In genomic region chr15:40472171-40472727, GRCh38 we compare ENCODE assay signal across 8 cellular contexts. TPM values are rescaled to one million over a fixed set of nuclear protein-coding genes. Genes with fewer than 3 reads are reported as not detected.
DNase-seq lines count a peak whose midpoint lies in the region; ATAC-seq, FAIRE-seq and TF ChIP-seq lines count a peak whose summit lies in the region.

No MANE protein-coding gene starts in this region.

- TSS peak; percentile 59 for BruUV-seq in HepG2 (replicated peaks; lab: Mats Ljungman, UMichigan)

- in situ Hi-C loops in HepG2 (cut with HindIII; ENCODE audit: extremely low pct_ligation_motif_present, low pct_unique_long_range_greater_than_20kb), result no loop called here
- in situ Hi-C loops in astrocyte of the cerebellum (cut with HindIII; ENCODE audit: low sequenced_read_pairs), result no loop called here
- in situ Hi-C loops in G401 (cut with HindIII; ENCODE audit: low sequenced_read_pairs), result no loop called here

- H3K27me3 ChIP-seq in HepG2 (ENCODE audit: control insufficient read depth in 1 of 2, insufficient read depth in 2 of 2, low read length in 2 of 2) (peaks cover 0 to 7% of the 10 kb centered on the region in 2 experiments; a peak in 1 of 5 replicates), right lobe of liver (no peaks in the 10 kb centered on the region)

- no peaks in the 10 kb centered on the region for H3K9me3 ChIP-seq in HepG2 (ENCODE audit: low read length)
- H3K9me3 ChIP-seq in right lobe of liver, result no peaks in the 10 kb centered on the region
- no peaks in the 10 kb centered on the region for H3K9me3 ChIP-seq in mesodermal cell (ENCODE audit: control insufficient read depth, low read length)

- no peak for TF ChIP-seq CTCF in HepG2 (CRISPR knock-in tag; IDR thresholded peaks at IDR 0.05)
- TF ChIP-seq CTCF in right lobe of liver (IDR thresholded peaks at IDR 0.05), result no peak
- TF ChIP-seq CTCF in astrocyte of the cerebellum (IDR thresholded peaks at IDR 0.05; ENCODE audit: low read depth, low read length, missing control alignments), result no peak

- no peaks in the 10 kb centered on the region for H4K20me1 ChIP-seq in HepG2 (ENCODE audit: insufficient read depth, low read length)

- ATAC-seq in HepG2, result no peak
- ATAC-seq in right lobe of liver, result no peak
- no peak for ATAC-seq in HG02840 (IDR thresholded peaks at IDR 0.05; ENCODE audit: low FRiP score, unreplicated experiment)

- H3K79me2 ChIP-seq in HepG2 (ENCODE audit: insufficient read depth, low read length), result no peaks in the 10 kb centered on the region

- H3K27ac ChIP-seq in HepG2 (ENCODE audit: extremely low read length, insufficient read depth, low read length) (no peak overlapping the region), right lobe of liver (no peak overlapping the region), mesodermal cell (ENCODE audit: low read depth, low read length, severe bottlenecking) (no peak overlapping the region)

- 85% methylated on average over 7 of the region's 9 CpGs for WGBS in HepG2 (ENCODE audit: low lambda C conversion rate)
- no CpG with 5 or more reads among the region's 9 CpGs for WGBS in right lobe of liver (ENCODE audit: insufficient coverage, low coverage, low lambda C conversion rate, missing lambda C conversion rate)
- WGBS in mesodermal cell (ENCODE audit: insufficient coverage in 2 of 2), 2 experiments, result 83 to 86% methylated on average over 9 of the region's 9 CpGs

- POLR2A ChIA-PET in HepG2 (lab: Yijun Ruan, JAX) (no interaction called here), HEK293T (lab: Yijun Ruan, JAX) (no interaction called here)

- no peaks in the 10 kb centered on the region for H3K36me3 ChIP-seq in HepG2 (replicated peaks in 1 of 2; ENCODE audit: control insufficient read depth in 1 of 2, insufficient read depth in 2 of 2, low read length in 2 of 2)
- H3K36me3 ChIP-seq in right lobe of liver, result no peaks in the 10 kb centered on the region
- peaks cover 20% of the 10 kb centered on the region for H3K36me3 ChIP-seq in mesodermal cell (ENCODE audit: control insufficient read depth, insufficient read depth, low read length)

- no peak for TF ChIP-seq EP300 in HepG2 (IDR thresholded peaks at IDR 0.05; ENCODE audit: low read depth in 2 of 2, low read length in 2 of 2)
- TF ChIP-seq EP300 in HepG2 (CRISPR knock-in tag; IDR thresholded peaks at IDR 0.05; ENCODE audit: borderline replicate concordance), result no peak

- no peak for TF ChIP-seq POLR2A in HepG2 (IDR thresholded peaks at IDR 0.05; ENCODE audit: insufficient read depth in 1 of 2, low read depth in 2 of 2, low read length in 2 of 2)
- TF ChIP-seq POLR2A in right lobe of liver (IDR thresholded peaks at IDR 0.05), result no peak

- peak overlapping the region; percentile 71; the same call in 1 of the 2 replicates for H3K9ac ChIP-seq in HepG2 (ENCODE audit: insufficient read depth, low read depth, low read length)

- peaks cover 29% of the 10 kb centered on the region for H3K4me1 ChIP-seq in HepG2 (ENCODE audit: insufficient read depth, low read length)
- H3K4me1 ChIP-seq in right lobe of liver, result peaks cover 0 to 5% (median 0%) of the 10 kb centered on the region in 4 donors
- H3K4me1 ChIP-seq in mesodermal cell (ENCODE audit: control insufficient read depth, insufficient read depth, low read length, poor library complexity, severe bottlenecking), result peaks cover 15% of the 10 kb centered on the region

- CTCF ChIA-PET in HepG2 (lab: Yijun Ruan, JAX; ENCODE audit: low intra/inter-chr PET ratio, low total read pairs), result no interaction called here
- CTCF ChIA-PET in HEK293T (lab: Yijun Ruan, JAX), result no interaction called here

- H3K4me3 ChIP-seq in HepG2 (replicated peaks in 1 of 3; ENCODE audit: insufficient read depth in 1 of 3, low read depth in 2 of 3, low read length in 3 of 3), result peak overlapping the region; percentile 81 to 89 (median 89); a peak in 4 of 6 replicates
- peak overlapping the region in 1 of 3 donors; percentile 80 for H3K4me3 ChIP-seq in right lobe of liver
- peak overlapping the region; percentile 67 for H3K4me3 ChIP-seq in astrocyte of the cerebellum (ENCODE audit: low read depth, low read length)
- H3K4me3 ChIP-seq in mesodermal cell (ENCODE audit: extremely low read depth, insufficient read depth, low read length, poor library complexity, severe bottlenecking), result peak overlapping the region; percentile 56

- H2AFZ ChIP-seq in HepG2 (ENCODE audit: low read length), result no peak overlapping the region

- DNase-seq in HepG2 (ENCODE audit: low spot score), result no peak
- no peak for DNase-seq in right lobe of liver
- no peak for DNase-seq in astrocyte of the cerebellum (ENCODE audit: low read depth)
- no peak for DNase-seq in G401 (ENCODE audit: low spot score)
- no peak for DNase-seq in NCI-H2107 (lab: John Stamatoyannopoulos, UW)
- no peak for DNase-seq in HEK293T (ENCODE audit: extremely low spot score)

- TF ChIP-seq RAD21 in HepG2 (CRISPR knock-in tag; IDR thresholded peaks at IDR 0.05), result no peak

- intact Hi-C loops in HepG2 (cut with micrococcal nuclease; ENCODE audit: unreplicated experiment), result loop anchor here (5.0 kb wide), 1 partner anchor 35 kb away; no protein-coding TSS in a partner anchor
- intact Hi-C loops in right lobe of liver (cut with DNase I), result no loop called here

- FAIRE-seq in HepG2 (lab: Jason Lieb, UNC), result no peak

- peak overlapping the region; percentile 83 for H3K4me2 ChIP-seq in HepG2 (ENCODE audit: low read depth, low read length)

TF ChIP-seq in HepG2, 621 proteins besides CTCF, POLR2A, EP300 and RAD21:
- TF ChIP-seq ZC3H13 (CRISPR knock-in tag; IDR thresholded peaks at IDR 0.05) (peak; percentile 57; the same call in 1 of the 2 replicates), HNRNPL (IDR thresholded peaks at IDR 0.05; ENCODE audit: low read depth, low read length) (0 out of 2 replicates have a peak, but pooled peaks have one; percentile 17), ZKSCAN1 (IDR thresholded peaks at IDR 0.05; ENCODE audit: low read length) (no peak)

TF ChIP-seq in HEK293T, 16 proteins besides CTCF, POLR2A, EP300 and RAD21:
- TF ChIP-seq NFRKB (IDR thresholded peaks at IDR 0.05) (no peak), FOXM1 (IDR thresholded peaks at IDR 0.05; ENCODE audit: borderline replicate concordance) (no peak), SUZ12 (IDR thresholded peaks at IDR 0.05) (no peak), TARDBP (IDR thresholded peaks at IDR 0.05) (no peak)

RNA-seq across cellular contexts. Expression of gene CHST14, which starts 1.5 kb away (rescaled TPM):
- total RNA-seq in HepG2 (2016; rRNA removed; fragmentation: Illumina TruSeq; extraction: Trizol) (6.4 and 12.4 TPM in 2 replicates), right lobe of liver (1 to 10 TPM; 2.9 to 5.7 (median 4.8) TPM)
- total RNA-seq in HepG2 (2016; cell fraction: cytosol; rRNA removed; fragmentation: Illumina TruSeq; extraction: Trizol; ENCODE audit: low read depth), result 1.7 and 1.9 TPM in 2 replicates
- total RNA-seq in HepG2 (2016; cell fraction: insoluble cytoplasmic fraction; rRNA removed; fragmentation: Illumina TruSeq; extraction: Trizol), result 5.9 and 12.8 TPM in 2 replicates
- 6.3 and 7.3 TPM in 2 replicates for total RNA-seq in HepG2 (2016; cell fraction: membrane; rRNA removed; fragmentation: Illumina TruSeq; extraction: Trizol)
- 12.7 and 15.0 TPM in 2 replicates for total RNA-seq in HepG2 (2016; cell fraction: nucleus; rRNA removed; fragmentation: Illumina TruSeq; extraction: Trizol)
- 8.6 and 8.9 TPM in 2 replicates for polyA plus RNA-seq in HepG2 (2011; rRNA removed)
- polyA plus RNA-seq in HepG2 (2011; cell fraction: cytosol; rRNA removed), result 9.6 and 9.8 TPM in 2 replicates
- 4.4 and 4.5 TPM in 2 replicates for polyA plus RNA-seq in HepG2 (2011; cell fraction: nucleus; rRNA removed)
- 9.6 and 9.8 TPM in 2 replicates for polyA plus RNA-seq in HepG2 (2012)
- polyA plus RNA-seq in HepG2 (2016; cell fraction: cytosol; fragmentation: Illumina TruSeq; extraction: Trizol; ENCODE audit: low read depth), result 3.1 and 3.8 TPM in 2 replicates
- 10.8 and 12.3 TPM in 2 replicates for polyA plus RNA-seq in HepG2 (2016; cell fraction: insoluble cytoplasmic fraction; fragmentation: Illumina TruSeq; extraction: Trizol; ENCODE audit: low read depth)
- 6.3 and 7.2 TPM in 2 replicates for polyA plus RNA-seq in HepG2 (2016; cell fraction: membrane; fragmentation: Illumina TruSeq; extraction: Trizol; ENCODE audit: low read depth)
- 35.3 and 38.8 TPM in 2 replicates for polyA plus RNA-seq in HepG2 (2016; cell fraction: nucleus; fragmentation: Illumina TruSeq; extraction: Trizol; ENCODE audit: insufficient read depth, low read depth)
- polyA minus RNA-seq in HepG2 (2011; rRNA and poly(A)+ RNA removed; ENCODE audit: low replicate concordance), result 10.7 and 13.2 TPM in 2 replicates
- polyA minus RNA-seq in HepG2 (2011; cell fraction: cytosol; rRNA and poly(A)+ RNA removed), result 7.1 and 8.4 TPM in 2 replicates
- polyA minus RNA-seq in HepG2 (2011; cell fraction: nucleus; rRNA and poly(A)+ RNA removed), result 3.0 and 3.2 TPM in 2 replicates
- 37.1 TPM for polyA plus RNA-seq in mesodermal cell (2013, experiment 1 of 2)
- 33.7 TPM for polyA plus RNA-seq in mesodermal cell (2013, experiment 2 of 2)
- total RNA-seq in G401 (2014; rRNA removed; shearing (Covaris generic)), result 5.8 and 6.5 TPM in 2 replicates

RNA-seq across cellular contexts. Expression of gene BAHD1, which starts 31.5 kb away (rescaled TPM):
- total RNA-seq in HepG2 (2016; rRNA removed; fragmentation: Illumina TruSeq; extraction: Trizol) (8.1 and 8.7 TPM in 2 replicates), right lobe of liver (10 to 100 TPM in 1 of 6 experiments, 1 to 10 TPM in 5; 6.5 to 10.5 (median 9.0) TPM)
- total RNA-seq in HepG2 (2016; cell fraction: cytosol; rRNA removed; fragmentation: Illumina TruSeq; extraction: Trizol; ENCODE audit: low read depth), result 1.8 and 1.9 TPM in 2 replicates
- 7.1 and 8.8 TPM in 2 replicates for total RNA-seq in HepG2 (2016; cell fraction: insoluble cytoplasmic fraction; rRNA removed; fragmentation: Illumina TruSeq; extraction: Trizol)
- total RNA-seq in HepG2 (2016; cell fraction: membrane; rRNA removed; fragmentation: Illumina TruSeq; extraction: Trizol), result 4.5 and 4.7 TPM in 2 replicates
- 9.6 and 13.1 TPM in 2 replicates for total RNA-seq in HepG2 (2016; cell fraction: nucleus; rRNA removed; fragmentation: Illumina TruSeq; extraction: Trizol)
- 3.3 and 3.8 TPM in 2 replicates for polyA plus RNA-seq in HepG2 (2011; rRNA removed)
- polyA plus RNA-seq in HepG2 (2011; cell fraction: cytosol; rRNA removed), result 2.3 and 2.4 TPM in 2 replicates
- 9.7 and 10.3 TPM in 2 replicates for polyA plus RNA-seq in HepG2 (2011; cell fraction: nucleus; rRNA removed)
- 6.2 and 8.0 TPM in 2 replicates for polyA plus RNA-seq in HepG2 (2012)
- polyA plus RNA-seq in HepG2 (2016; cell fraction: cytosol; fragmentation: Illumina TruSeq; extraction: Trizol; ENCODE audit: low read depth), result 0.53 and 0.62 TPM in 2 replicates
- polyA plus RNA-seq in HepG2 (2016; cell fraction: insoluble cytoplasmic fraction; fragmentation: Illumina TruSeq; extraction: Trizol; ENCODE audit: low read depth), result 8.2 and 10.1 TPM in 2 replicates
- polyA plus RNA-seq in HepG2 (2016; cell fraction: membrane; fragmentation: Illumina TruSeq; extraction: Trizol; ENCODE audit: low read depth), result 2.1 and 2.2 TPM in 2 replicates
- 14.7 and 18.8 TPM in 2 replicates for polyA plus RNA-seq in HepG2 (2016; cell fraction: nucleus; fragmentation: Illumina TruSeq; extraction: Trizol; ENCODE audit: insufficient read depth, low read depth)
- polyA minus RNA-seq in HepG2 (2011; rRNA and poly(A)+ RNA removed; ENCODE audit: low replicate concordance), result 6.1 and 10.5 TPM in 2 replicates
- polyA minus RNA-seq in HepG2 (2011; cell fraction: cytosol; rRNA and poly(A)+ RNA removed), result 3.0 and 3.5 TPM in 2 replicates
- 5.3 and 9.8 TPM in 2 replicates for polyA minus RNA-seq in HepG2 (2011; cell fraction: nucleus; rRNA and poly(A)+ RNA removed)
- 17.0 TPM for polyA plus RNA-seq in mesodermal cell (2013, experiment 1 of 2)
- polyA plus RNA-seq in mesodermal cell (2013, experiment 2 of 2), result 13.6 TPM
- 33.8 and 37.2 TPM in 2 replicates for total RNA-seq in G401 (2014; rRNA removed; shearing (Covaris generic))
